ENCODE assay signal across 26 cellular contexts in the genomic region with DNA sequence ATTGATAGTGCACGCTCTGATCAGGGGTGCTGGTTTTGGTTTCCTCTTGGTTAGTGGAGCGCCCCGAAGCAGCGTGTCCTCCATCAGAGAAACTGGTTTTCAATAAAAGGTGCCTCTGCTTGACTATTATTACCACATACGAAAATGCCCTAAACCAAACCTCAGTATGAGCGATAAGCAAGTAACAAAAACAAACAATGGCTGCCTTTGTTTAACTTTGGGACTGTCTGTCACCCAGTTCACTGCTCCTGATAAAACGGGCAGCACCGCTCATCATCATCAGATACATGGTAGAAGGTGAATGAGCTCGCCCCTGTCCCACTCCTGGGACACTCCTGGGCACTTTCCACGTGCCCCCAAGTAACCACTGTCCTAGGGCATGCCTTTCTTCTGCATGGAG.
"Had no signal": no experiment of that assay in that cellular context is flagged by ENCODE, and none has a peak within 500 bp of the region (broad histone marks: within the 10 kb centered on the region; RNA-seq: fewer than 3 reads in every experiment).

No MANE protein-coding gene starts in this region.

- H3K4me3 Mint-ChIP-seq: activated CD8-positive, alpha-beta T cell treated with anti-CD3 and anti-CD28 coated beads, Interleukin-2, amount 10 ng/mL, durations not matched to agents 7 days and 5 days; activated naive CD4-positive, alpha-beta T cell treated with anti-CD3 and anti-CD28 coated beads, Interleukin-2, amount 10 ng/mL, durations not matched to agents 7 days and 5 days; activated naive CD8-positive, alpha-beta T cell treated with anti-CD3 and anti-CD28 coated beads, Interleukin-2, amount 10 ng/mL, durations not matched to agents 7 days and 5 days; activated T-cell treated with anti-CD3 and anti-CD28 coated beads, Interleukin-2, amount 50 U/mL, for 72 hours; central memory CD8-positive, alpha-beta T cell had no signal

- H3K9ac ChIP-seq: SK-N-SH had no signal

- H3K4me3 ChIP-seq: adrenal gland, SJCRH30 had no signal

- H3K27me3 Mint-ChIP-seq: activated naive CD4-positive, alpha-beta T cell treated with anti-CD3 and anti-CD28 coated beads, Interleukin-2, amount 10 ng/mL, durations not matched to agents 7 days and 5 days; activated naive CD8-positive, alpha-beta T cell treated with anti-CD3 and anti-CD28 coated beads, Interleukin-2, amount 10 ng/mL, durations not matched to agents 7 days and 5 days; central memory CD8-positive, alpha-beta T cell had no signal

- ATAC-seq: activated CD4-positive, CD25-positive, alpha-beta regulatory T cell treated with anti-CD3 and anti-CD28 coated beads, Interleukin-2, amount 50 U/mL, for 24 hours; activated CD8-positive, alpha-beta T cell treated with anti-CD3 and anti-CD28 coated beads, Interleukin-2, amount 10 ng/mL, durations not matched to agents 7 days and 5 days; activated T-cell treated with anti-CD3 and anti-CD28 coated beads, Interleukin-2, amount 50 U/mL, for 72 hours; Panc1 had no signal

- H3K27ac Mint-ChIP-seq: activated CD8-positive, alpha-beta T cell treated with anti-CD3 and anti-CD28 coated beads, Interleukin-2, amount 10 ng/mL, durations not matched to agents 7 days and 5 days; activated naive CD4-positive, alpha-beta T cell treated with anti-CD3 and anti-CD28 coated beads, Interleukin-2, amount 10 ng/mL, durations not matched to agents 7 days and 5 days; activated T-helper 2 cell treated with anti-CD3 and anti-CD28 coated beads, Interferon-gamma antibody, Interleukin-2, Interleukin-4, amounts not matched to agents 10 μg/mL and 5 μg/mL and 100 μg/mL, durations not matched to agents 14 hours and 24 hours and 36 hours had no signal

- H3K27me3 ChIP-seq: adrenal gland, SJCRH30 had no signal

- H3K4me1 Mint-ChIP-seq: central memory CD8-positive, alpha-beta T cell had no signal

- DNase-seq: activated CD4-positive, alpha-beta T cell treated with anti-CD3 and anti-CD28 coated beads for 48 hours; activated CD4-positive, alpha-beta T cell treated with anti-CD3 and anti-CD28 coated beads, Interleukin-2, amount 50 U/mL, for 4 hours; activated CD8-positive, alpha-beta T cell treated with anti-CD3 and anti-CD28 coated beads, Interleukin-2, amount 10 ng/mL, durations not matched to agents 7 days and 5 days; activated gamma-delta T cell treated with Interleukin-2 at 50 U/mL for 16 hours; activated naive CD4-positive, alpha-beta T cell treated with anti-CD3 and anti-CD28 coated beads, Interleukin-2, amount 10 ng/mL, durations not matched to agents 7 days and 5 days; activated naive CD8-positive, alpha-beta T cell treated with anti-CD3 and anti-CD28 coated beads, Interleukin-2, amount 10 ng/mL, durations not matched to agents 7 days and 5 days; activated T-cell treated with anti-CD3 and anti-CD28 coated beads, Interleukin-2, amount 50 U/mL, for 72 hours; adrenal gland; anterior cingulate cortex; Kasumi-1; KBM-7; NCI-H1048; NCI-H1930; NCI-H2107; NCI-H226; NK-92 treated with Interleukin-12 subunit alpha and Interleukin-12 subunit beta, amount 100 ng/mL, for 24 hours; OCI-M1; Right ventricle myocardium superior; RPMI8226; SJCRH30; SK-N-SH; T-helper 1 cell had no signal

- H3K27ac ChIP-seq: adrenal gland, SJCRH30 had no signal

- H3K9me3 ChIP-seq: adrenal gland, SJCRH30, SK-N-SH had no signal

- H3K4me2 ChIP-seq: SK-N-SH had no signal

- H3K9me3 Mint-ChIP-seq: activated naive CD4-positive, alpha-beta T cell treated with anti-CD3 and anti-CD28 coated beads, Interleukin-2, amount 10 ng/mL, durations not matched to agents 7 days and 5 days; activated naive CD8-positive, alpha-beta T cell treated with anti-CD3 and anti-CD28 coated beads, Interleukin-2, amount 10 ng/mL, durations not matched to agents 7 days and 5 days; activated T-cell treated with anti-CD3 and anti-CD28 coated beads, Interleukin-2, amount 50 U/mL, for 72 hours; activated T-helper 2 cell treated with anti-CD3 and anti-CD28 coated beads, Interferon-gamma antibody, Interleukin-2, Interleukin-4, amounts not matched to agents 10 μg/mL and 5 μg/mL and 100 μg/mL, durations not matched to agents 14 hours and 24 hours and 36 hours; central memory CD8-positive, alpha-beta T cell had no signal
